Comparison of ENCODE assay signal across 8 cellular contexts in the genomic region with DNA sequence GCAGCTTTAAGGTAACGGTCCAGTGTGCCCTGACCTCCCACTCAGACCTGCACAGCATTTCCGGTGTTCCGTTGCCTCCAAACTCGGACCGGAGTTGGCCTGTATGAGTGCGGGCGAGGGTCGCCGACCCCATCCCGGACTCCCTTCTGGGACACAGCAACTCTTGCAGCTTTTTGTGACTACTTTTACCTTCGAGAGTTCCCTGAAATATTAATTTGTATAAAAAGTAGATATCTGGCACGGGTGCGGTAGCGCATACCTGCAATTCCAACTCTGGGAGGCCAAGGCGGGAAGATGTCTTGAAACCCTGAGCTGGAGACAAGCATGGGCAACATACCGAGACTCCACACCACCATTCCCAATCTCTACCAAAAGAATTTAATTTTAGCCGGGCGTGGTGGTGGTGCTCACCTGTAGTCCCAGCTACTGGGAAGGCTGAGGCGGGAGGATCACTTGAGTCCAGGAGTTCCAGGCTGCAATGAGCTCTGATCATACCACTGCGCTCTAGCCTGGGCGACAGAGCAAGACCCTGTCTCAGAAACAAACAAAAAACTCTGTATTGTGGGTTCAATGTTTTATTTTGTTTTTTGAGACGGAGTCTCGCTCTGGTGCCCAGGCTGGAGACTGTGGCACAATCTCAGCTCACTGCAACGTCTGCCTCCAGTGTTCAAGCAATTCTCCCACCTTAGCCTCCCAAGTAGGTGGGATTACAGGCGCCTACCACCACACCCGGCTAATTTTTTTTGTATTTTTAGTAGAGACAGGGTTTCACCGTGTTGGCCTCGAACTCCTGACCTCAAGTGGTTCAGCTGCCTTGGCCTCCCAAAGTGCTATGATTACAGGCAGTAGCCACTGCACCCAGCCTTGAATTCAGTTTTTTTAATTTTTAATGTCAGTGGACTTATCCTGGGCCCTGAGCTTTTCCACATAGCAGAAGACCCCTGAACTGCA. TPM values are rescaled to one million over a fixed set of nuclear protein-coding genes. Genes with fewer than 3 reads are reported as not detected.
A peak's percentile ranks its signal among the peaks of the same experiment; 100 is the strongest.
DNase-seq lines count a peak whose midpoint lies in the region; ATAC-seq and TF ChIP-seq lines count a peak whose summit lies in the region.

No MANE protein-coding gene starts in this region.

- no peaks in the 10 kb centered on the region for H3K9me3 Mint-ChIP-seq in activated CD8-positive, alpha-beta memory T cell treated with anti-CD3 and anti-CD28 coated beads, Interleukin-2, amount 10 ng/mL, durations not matched to agents 7 days and 5 days (ENCODE audit: low read depth)

- no peak overlapping the region for H3K4ac ChIP-seq in mesenchymal stem cell (ENCODE audit: low read depth in 1 of 2, low read length in 2 of 2)

- peaks cover 17 to 49% of the 10 kb centered on the region in 2 donors for H3K4me1 ChIP-seq in adrenal gland (replicated peaks in 1 of 2)
- H3K4me1 ChIP-seq in mesenchymal stem cell (ENCODE audit: control insufficient read depth, insufficient read depth, low read depth, low read length): peaks cover 15% of the 10 kb centered on the region
- H3K4me1 ChIP-seq in thymus (ENCODE audit: control insufficient read depth, insufficient read depth, low read length): peaks cover 18% of the 10 kb centered on the region

- H3K27ac ChIP-seq in adrenal gland (peak overlapping the region in 4 of 5 donors; percentile 94 to 98 (median 94)), mesenchymal stem cell (ENCODE audit: low read length, poor library complexity, severe bottlenecking) (peak overlapping the region; percentile 8), thymus (ENCODE audit: low read depth) (peak overlapping the region; percentile 10)

- H2BK15ac ChIP-seq in mesenchymal stem cell (ENCODE audit: low read depth, poor library complexity, severe bottlenecking): peak overlapping the region; percentile 61

- peak overlapping the region in 1 of 2 experiments; percentile 74 for H2BK12ac ChIP-seq in mesenchymal stem cell (ENCODE audit: low read length in 2 of 2)

- no peaks in the 10 kb centered on the region for H3K27me3 Mint-ChIP-seq in activated CD8-positive, alpha-beta memory T cell treated with anti-CD3 and anti-CD28 coated beads, Interleukin-2, amount 10 ng/mL, durations not matched to agents 7 days and 5 days

- H3K23ac ChIP-seq in mesenchymal stem cell (ENCODE audit: low read length in 2 of 2): no peak overlapping the region

- intact Hi-C loops in adrenal gland (cut with DNase I): no loop called here

- peak overlapping the region in 1 of 2 experiments; percentile 49 for H3K18ac ChIP-seq in mesenchymal stem cell (ENCODE audit: low read depth in 1 of 2, low read length in 2 of 2)

- peak overlapping the region; percentile 88 for H2AK5ac ChIP-seq in mesenchymal stem cell (ENCODE audit: low read length, severe bottlenecking)

- H3K27me3 ChIP-seq in adrenal gland: no peaks in the 10 kb centered on the region
- H3K27me3 ChIP-seq in mesenchymal stem cell (ENCODE audit: control insufficient read depth in 1 of 2, insufficient read depth in 1 of 2, low read length in 2 of 2): no peaks in the 10 kb centered on the region
- no peaks in the 10 kb centered on the region for H3K27me3 ChIP-seq in thymus (ENCODE audit: control insufficient read depth, insufficient read depth)

- no peak overlapping the region for H4K91ac ChIP-seq in mesenchymal stem cell (ENCODE audit: low read length)

- H3K9me3 ChIP-seq in adrenal gland (replicated peaks in 1 of 3): no peaks in the 10 kb centered on the region
- H3K9me3 ChIP-seq in mesenchymal stem cell (ENCODE audit: control insufficient read depth, low read length): no peaks in the 10 kb centered on the region
- H3K9me3 ChIP-seq in thymus (ENCODE audit: control insufficient read depth): no peaks in the 10 kb centered on the region

- no peak overlapping the region for H3K4me3 ChIP-seq in adrenal gland
- peak overlapping the region in 1 of 2 experiments; percentile 89 for H3K4me3 ChIP-seq in mesenchymal stem cell (ENCODE audit: insufficient read depth in 1 of 2, low read depth in 1 of 2, low read length in 2 of 2)
- no peak overlapping the region for H3K4me3 ChIP-seq in thymus (ENCODE audit: low read length)

- peaks cover 25% of the 10 kb centered on the region for H3K36me3 Mint-ChIP-seq in activated CD8-positive, alpha-beta memory T cell treated with anti-CD3 and anti-CD28 coated beads, Interleukin-2, amount 10 ng/mL, durations not matched to agents 7 days and 5 days

- H3K4me3 Mint-ChIP-seq in activated CD8-positive, alpha-beta memory T cell treated with anti-CD3 and anti-CD28 coated beads, Interleukin-2, amount 10 ng/mL, durations not matched to agents 7 days and 5 days: peak overlapping the region; percentile 88

- CTCF ChIA-PET in activated CD8-positive, alpha-beta memory T cell treated with anti-CD3 and anti-CD28 coated beads, Interleukin-2, amount 10 ng/mL, durations not matched to agents 7 days and 5 days (lab: Charles Lee): interaction anchor here (0.6 to 2.9 kb wide), 9 partner anchors 8 to 307 kb away, joined by 3 to 16 read pairs (median 4); no protein-coding TSS in a partner anchor

- peak overlapping the region; percentile 90 for H3K9ac ChIP-seq in mesenchymal stem cell (ENCODE audit: low read length)

- peak overlapping the region; percentile 29 for H4K8ac ChIP-seq in mesenchymal stem cell (ENCODE audit: low read length)

- no peak for TF ChIP-seq CTCF in adrenal gland (IDR thresholded peaks at IDR 0.05)

- peak overlapping the region; percentile 94 for H3K27ac Mint-ChIP-seq in activated CD8-positive, alpha-beta memory T cell treated with anti-CD3 and anti-CD28 coated beads, Interleukin-2, amount 10 ng/mL, durations not matched to agents 7 days and 5 days

- H2AFZ ChIP-seq in mesenchymal stem cell (ENCODE audit: low read depth, low read length): no peak overlapping the region

- no peak for DNase-seq in activated CD8-positive, alpha-beta memory T cell treated with anti-CD3 and anti-CD28 coated beads, Interleukin-2, amount 10 ng/mL, durations not matched to agents 7 days and 5 days
- no peak for DNase-seq in activated CD8-positive, alpha-beta memory T cell treated with anti-CD3 and anti-CD28 coated beads, Interleukin-2, amount 50 U/mL, for 4 hours
- DNase-seq in adrenal gland (peak in 2 of 7 donors; percentile 53 to 71), mesenchymal stem cell (no peak), GOT3 (lab: John Stamatoyannopoulos, UW) (no peak), G401 (ENCODE audit: low spot score) (no peak)
- DNase-seq in activated effector memory CD4-positive, alpha-beta T cell treated with anti-CD3 and anti-CD28 coated beads, Interleukin-2, amount 50 U/mL, for 16 hours: no peak

- in situ Hi-C loops in G401 (cut with HindIII; ENCODE audit: low sequenced_read_pairs): no loop called here

- TF ChIP-seq POLR2A in adrenal gland (IDR thresholded peaks at IDR 0.05): no peak

- H3K79me1 ChIP-seq in mesenchymal stem cell (replicated peaks; ENCODE audit: low read length, poor library complexity, severe bottlenecking): peaks cover 4% of the 10 kb centered on the region

- H3K36me3 ChIP-seq in adrenal gland (replicated peaks in 1 of 2): peaks cover 0 to 26% of the 10 kb centered on the region in 2 donors
- H3K36me3 ChIP-seq in mesenchymal stem cell (ENCODE audit: control insufficient read depth in 1 of 2, insufficient read depth in 2 of 2, low read depth in 1 of 2, low read length in 2 of 2): peaks cover 26 to 31% of the 10 kb centered on the region in 2 experiments
- H3K36me3 ChIP-seq in thymus (ENCODE audit: control insufficient read depth, insufficient read depth): peaks cover 20% of the 10 kb centered on the region

- H3K14ac ChIP-seq in mesenchymal stem cell (ENCODE audit: low read length in 2 of 2): no peak overlapping the region

- H3K4me2 ChIP-seq in mesenchymal stem cell (ENCODE audit: low read length, poor library complexity, severe bottlenecking): no peak overlapping the region

- WGBS in adrenal gland, 4 donors: 84 to 91% (median 88%) methylated on average over 28 of the region's 28 CpGs
- 97% methylated on average over 28 of the region's 28 CpGs for WGBS in mesenchymal stem cell
- WGBS in thymus: 95% methylated on average over 28 of the region's 28 CpGs

- no peak overlapping the region for H2BK120ac ChIP-seq in mesenchymal stem cell (ENCODE audit: low read depth, low read length)

- peaks cover 29% of the 10 kb centered on the region for H3K4me1 Mint-ChIP-seq in activated CD8-positive, alpha-beta memory T cell treated with anti-CD3 and anti-CD28 coated beads, Interleukin-2, amount 10 ng/mL, durations not matched to agents 7 days and 5 days

- ATAC-seq in activated CD8-positive, alpha-beta memory T cell treated with anti-CD3 and anti-CD28 coated beads, Interleukin-2, amount 10 ng/mL, durations not matched to agents 7 days and 5 days: no peak

- no peak overlapping the region for H2BK5ac ChIP-seq in mesenchymal stem cell (ENCODE audit: low read depth, low read length, poor library complexity, severe bottlenecking)

RNA-seq across cellular contexts. Expression of a gene that starts 1.1 kb away (rescaled TPM):
- 100 to 1,000 TPM in 1 of 2 experiments, 10 to 100 TPM in 1; 77.6 to 101 TPM for total RNA-seq in activated CD8-positive, alpha-beta memory T cell treated with anti-CD3 and anti-CD28 coated beads, Interleukin-2, amount 10 ng/mL, durations not matched to agents 7 days and 5 days
- total RNA-seq in adrenal gland: 10 to 100 TPM; 29.9 to 64.9 (median 49.7) TPM
- polyA plus RNA-seq in adrenal gland: 100 to 1,000 TPM in 2 of 3 donors, 1 to 10 TPM in 1; 8.5 to 283 (median 231) TPM
- 45.2 TPM for polyA plus RNA-seq in mesenchymal stem cell (2013, experiment 1 of 2)
- polyA plus RNA-seq in mesenchymal stem cell (2013, experiment 2 of 2): 47.7 TPM
- 107 TPM for polyA plus RNA-seq in thymus
- 56.1 and 59.4 TPM in 2 replicates for total RNA-seq in G401 (2014; rRNA removed; shearing (Covaris generic))

RNA-seq across cellular contexts. Expression of a gene that starts 7.8 kb away (rescaled TPM):
- total RNA-seq in activated CD8-positive, alpha-beta memory T cell treated with anti-CD3 and anti-CD28 coated beads, Interleukin-2, amount 10 ng/mL, durations not matched to agents 7 days and 5 days: 10 to 100 TPM; 42.4 to 50.2 TPM
- total RNA-seq in adrenal gland: 10 to 100 TPM; 24.8 to 76.8 (median 51.8) TPM
- polyA plus RNA-seq in adrenal gland: 10 to 100 TPM; 36.7 to 54.6 (median 47.9) TPM
- 17.9 TPM for polyA plus RNA-seq in mesenchymal stem cell (2013, experiment 1 of 2)
- polyA plus RNA-seq in mesenchymal stem cell (2013, experiment 2 of 2): 17.3 TPM
- 37.4 TPM for polyA plus RNA-seq in thymus
- 42.5 and 57.7 TPM in 2 replicates for total RNA-seq in G401 (2014; rRNA removed; shearing (Covaris generic))

RNA-seq across cellular contexts. Expression of a gene that starts 8.9 kb away (rescaled TPM):
- 1 to 10 TPM; 2.6 to 3.3 TPM for total RNA-seq in activated CD8-positive, alpha-beta memory T cell treated with anti-CD3 and anti-CD28 coated beads, Interleukin-2, amount 10 ng/mL, durations not matched to agents 7 days and 5 days
- 1 to 10 TPM; 1.0 to 5.8 (median 3.8) TPM for total RNA-seq in adrenal gland
- polyA plus RNA-seq in adrenal gland (10 to 100 TPM in 2 of 3 donors, 1 to 10 TPM in 1; 5.0 to 20.2 (median 14.6) TPM), thymus (33.9 TPM)
- polyA plus RNA-seq in mesenchymal stem cell (2013, experiment 1 of 2): 1.3 TPM
- polyA plus RNA-seq in mesenchymal stem cell (2013, experiment 2 of 2): 0.93 TPM
- total RNA-seq in G401 (2014; rRNA removed; shearing (Covaris generic)): 0.54 and 0.62 TPM in 2 replicates

RNA-seq across cellular contexts. Expression of a gene that starts 26.6 kb away (rescaled TPM):
- 1 to 10 TPM; 3.8 to 5.0 TPM for total RNA-seq in activated CD8-positive, alpha-beta memory T cell treated with anti-CD3 and anti-CD28 coated beads, Interleukin-2, amount 10 ng/mL, durations not matched to agents 7 days and 5 days
- total RNA-seq in adrenal gland: under 1 TPM in 3 of 8 donors, not detected in 5; 0.36 to 0.50 (median 0.48) TPM
- polyA plus RNA-seq in adrenal gland (1 to 10 TPM in 2 of 3 donors, not detected in 1; 1.2 to 2.9 TPM), thymus (2.4 TPM)
- 0.47 TPM for polyA plus RNA-seq in mesenchymal stem cell (2013, experiment 1 of 2)
- 0.56 TPM for polyA plus RNA-seq in mesenchymal stem cell (2013, experiment 2 of 2)
- not detected in 2 replicates for total RNA-seq in G401 (2014; rRNA removed; shearing (Covaris generic))

RNA-seq across cellular contexts. Expression of a gene that starts 41.6 kb away (rescaled TPM):
- 100 to 1,000 TPM; 128 to 144 TPM for total RNA-seq in activated CD8-positive, alpha-beta memory T cell treated with anti-CD3 and anti-CD28 coated beads, Interleukin-2, amount 10 ng/mL, durations not matched to agents 7 days and 5 days
- total RNA-seq in adrenal gland: 10 to 100 TPM; 41.4 to 96.1 (median 60.7) TPM
- polyA plus RNA-seq in adrenal gland (10 to 100 TPM; 11.2 to 80.5 (median 73.6) TPM), thymus (67.7 TPM)
- 47.5 TPM for polyA plus RNA-seq in mesenchymal stem cell (2013, experiment 1 of 2)
- polyA plus RNA-seq in mesenchymal stem cell (2013, experiment 2 of 2): 47.0 TPM
- total RNA-seq in G401 (2014; rRNA removed; shearing (Covaris generic)): 80.1 and 118 TPM in 2 replicates

Comparison
In these comparisons a context has a peak if more than half of its experiments do, and no peak if none do; other contexts are left out.
1. H3K27ac ChIP-seq: peak in every context shown above with its lines; median percentile 94 in adrenal gland; 10 in thymus; 8 in mesenchymal stem cell.